Comparison of ENCODE assay signal across 9 cellular contexts in genomic region chr9:136977223-136978072, GRCh38. TPM values are rescaled to one million over a fixed set of nuclear protein-coding genes. Genes with fewer than 3 reads are reported as not detected.
DNase-seq lines count a peak whose midpoint lies in the region; ATAC-seq and TF ChIP-seq lines count a peak whose summit lies in the region.
"Had no signal": no experiment of that assay in that cellular context is flagged by ENCODE, and none has a peak within 500 bp of the region (broad histone marks: within the 10 kb centered on the region; RNA-seq: fewer than 3 reads in every experiment).

Gene PTGDS, plus strand, starts transcription at chr9:136977504. Its CDS starts 75 bp downstream, at chr9:136977579.

- H3K9me3 ChIP-seq in left lung: no peaks in the 10 kb centered on the region
- no peaks in the 10 kb centered on the region for H3K9me3 ChIP-seq in spleen

- intact Hi-C loops in left lung (cut with DNase I): no loop called here
- intact Hi-C loops in spleen (cut with DNase I; ENCODE audit: low total_unique reads): no loop called here
- intact Hi-C loops in activated T-helper 1 cell treated with anti-CD3 and anti-CD28 coated beads, Interleukin-12 subunit alpha, Interleukin-12 subunit beta, Interleukin-2, Interleukin-4 antibody, amounts not matched to agents 30 ng/mL and 10 ng/mL and 1 ng/mL, durations not matched to agents 14 hours and 24 hours and 36 hours (cut with micrococcal nuclease): loop anchor here (1.0 to 2.0 kb wide), 5 partner anchors 15 to 173 kb away; partner anchors contain the start of genes FBXW5 and PAXX

- no peak within 1 kb of the TSS for H3K27ac Mint-ChIP-seq in activated T-helper 1 cell treated with anti-CD3 and anti-CD28 coated beads, Interleukin-12 subunit alpha, Interleukin-12 subunit beta, Interleukin-2, Interleukin-4 antibody, amounts not matched to agents 30 ng/mL and 10 ng/mL and 1 ng/mL, durations not matched to agents 14 hours and 24 hours and 36 hours

- H3K4me1 ChIP-seq in left lung (peaks cover 17 to 48% of the 10 kb centered on the region in 2 donors), spleen (peaks cover 22 to 97% (median 71%) of the 10 kb centered on the region in 6 donors)

- ATAC-seq in left lung: peak; percentile 23

- H3K36me3 Mint-ChIP-seq in activated T-helper 1 cell treated with anti-CD3 and anti-CD28 coated beads, Interleukin-12 subunit alpha, Interleukin-12 subunit beta, Interleukin-2, Interleukin-4 antibody, amounts not matched to agents 30 ng/mL and 10 ng/mL and 1 ng/mL, durations not matched to agents 14 hours and 24 hours and 36 hours (ENCODE audit: low read depth): no peaks in the 10 kb centered on the region

- H3K4me3 ChIP-seq in HFF-Myc (replicated peaks; ENCODE audit: low read depth, low read length) (peak within 1 kb of the TSS; percentile 29), left lung (peak within 1 kb of the TSS; percentile 31 to 40), spleen (peak within 1 kb of the TSS; percentile 29 to 69 (median 40))

- DNase-seq in HFF-Myc (ENCODE audit: extremely low read depth, low read depth) (no peak), left lung (peak in 1 of 2 donors; percentile 58), spleen (no peak), foreskin melanocyte (no peak), CD1c-positive myeloid dendritic cell (ENCODE audit: extremely low spot score) (no peak), 8988T (no peak)
- no peak for DNase-seq in activated T-helper 1 cell treated with anti-CD3 and anti-CD28 coated beads, Interleukin-12 subunit alpha, Interleukin-12 subunit beta, Interleukin-2, Interleukin-4 antibody, amounts not matched to agents 30 ng/mL and 10 ng/mL and 1 ng/mL, durations not matched to agents 14 hours and 24 hours and 36 hours (ENCODE audit: low spot score)
- DNase-seq: NCI-H2107 had no signal

- no peaks in the 10 kb centered on the region for H3K36me3 ChIP-seq in left lung
- no peaks in the 10 kb centered on the region for H3K36me3 ChIP-seq in spleen

- no peak within 1 kb of the TSS for H3K4me3 Mint-ChIP-seq in activated T-helper 1 cell treated with anti-CD3 and anti-CD28 coated beads, Interleukin-12 subunit alpha, Interleukin-12 subunit beta, Interleukin-2, Interleukin-4 antibody, amounts not matched to agents 30 ng/mL and 10 ng/mL and 1 ng/mL, durations not matched to agents 14 hours and 24 hours and 36 hours

- H3K27ac ChIP-seq in cingulate gyrus (ENCODE audit: low read depth, low read length) (peak within 1 kb of the TSS; percentile 99), left lung (peak within 1 kb of the TSS; percentile 65 to 66), spleen (peak within 1 kb of the TSS; percentile 60 to 84 (median 76))

- H3K27me3 ChIP-seq in left lung (peaks cover 0 to 32% of the 10 kb centered on the region in 2 donors), spleen (replicated peaks in 1 of 7) (peaks cover 0 to 59% (median 9%) of the 10 kb centered on the region in 7 donors)

- no peak for TF ChIP-seq CTCF in HFF-Myc (IDR thresholded peaks at IDR 0.05; ENCODE audit: low read depth, low read length, missing control alignments)
- no peak for TF ChIP-seq CTCF in left lung (IDR thresholded peaks at IDR 0.05)
- TF ChIP-seq CTCF in spleen (IDR thresholded peaks at IDR 0.05 in 8 of 11, conservative IDR thresholded peaks at IDR 0.05 in 3 of 11): no peak

- H3K9me3 Mint-ChIP-seq in activated T-helper 1 cell treated with anti-CD3 and anti-CD28 coated beads, Interleukin-12 subunit alpha, Interleukin-12 subunit beta, Interleukin-2, Interleukin-4 antibody, amounts not matched to agents 30 ng/mL and 10 ng/mL and 1 ng/mL, durations not matched to agents 14 hours and 24 hours and 36 hours: no peaks in the 10 kb centered on the region

- TF ChIP-seq POLR2A in spleen (IDR thresholded peaks at IDR 0.05): no peak

- H3K4me1 Mint-ChIP-seq in activated T-helper 1 cell treated with anti-CD3 and anti-CD28 coated beads, Interleukin-12 subunit alpha, Interleukin-12 subunit beta, Interleukin-2, Interleukin-4 antibody, amounts not matched to agents 30 ng/mL and 10 ng/mL and 1 ng/mL, durations not matched to agents 14 hours and 24 hours and 36 hours (ENCODE audit: low read depth): peaks cover 6% of the 10 kb centered on the region

- WGBS in spleen, 5 donors: 41 to 100% (median 46%) methylated on average over 2 to 44 of the region's 44 CpGs

- H3K27me3 Mint-ChIP-seq in activated T-helper 1 cell treated with anti-CD3 and anti-CD28 coated beads, Interleukin-12 subunit alpha, Interleukin-12 subunit beta, Interleukin-2, Interleukin-4 antibody, amounts not matched to agents 30 ng/mL and 10 ng/mL and 1 ng/mL, durations not matched to agents 14 hours and 24 hours and 36 hours (ENCODE audit: insufficient read depth): peaks cover 9% of the 10 kb centered on the region

RNA-seq across cellular contexts. Expression of gene PTGDS, which starts in this region (rescaled TPM):
- total RNA-seq in left lung: 100 to 1,000 TPM; 133 to 137 TPM
- total RNA-seq in spleen: 100 to 1,000 TPM; 134 to 457 (median 378) TPM
- polyA plus RNA-seq in spleen: 1,000 to 10,000 TPM in 1 of 3 donors, 100 to 1,000 TPM in 2; 462 to 1,396 (median 703) TPM
- total RNA-seq in activated T-helper 1 cell treated with anti-CD3 and anti-CD28 coated beads, Interleukin-12 subunit alpha, Interleukin-12 subunit beta, Interleukin-2, Interleukin-4 antibody, amounts not matched to agents 30 ng/mL and 10 ng/mL and 1 ng/mL, durations not matched to agents 14 hours and 24 hours and 36 hours: 0.36 TPM in 1 of 2 replicates, not detected in the other

Comparison
In these comparisons a context has a peak if more than half of its experiments do, and no peak if none do; other contexts are left out.
1. RNA of gene PTGDS (total RNA-seq): 134 to 457 TPM in spleen and 133 to 137 TPM in left lung; 0.36 TPM in activated T-helper 1 cell treated with anti-CD3 and anti-CD28 coated beads, Interleukin-12 subunit alpha, Interleukin-12 subunit beta, Interleukin-2, Interleukin-4 antibody, amounts not matched to agents 30 ng/mL and 10 ng/mL and 1 ng/mL, durations not matched to agents 14 hours and 24 hours and 36 hours; every median in the first group is over 10 times any median in the second.
2. Peak in every context shown above with its lines, with median percentiles within 50 percentile points of each other: H3K4me3 ChIP-seq and H3K27ac ChIP-seq.